In the genomic region with DNA sequence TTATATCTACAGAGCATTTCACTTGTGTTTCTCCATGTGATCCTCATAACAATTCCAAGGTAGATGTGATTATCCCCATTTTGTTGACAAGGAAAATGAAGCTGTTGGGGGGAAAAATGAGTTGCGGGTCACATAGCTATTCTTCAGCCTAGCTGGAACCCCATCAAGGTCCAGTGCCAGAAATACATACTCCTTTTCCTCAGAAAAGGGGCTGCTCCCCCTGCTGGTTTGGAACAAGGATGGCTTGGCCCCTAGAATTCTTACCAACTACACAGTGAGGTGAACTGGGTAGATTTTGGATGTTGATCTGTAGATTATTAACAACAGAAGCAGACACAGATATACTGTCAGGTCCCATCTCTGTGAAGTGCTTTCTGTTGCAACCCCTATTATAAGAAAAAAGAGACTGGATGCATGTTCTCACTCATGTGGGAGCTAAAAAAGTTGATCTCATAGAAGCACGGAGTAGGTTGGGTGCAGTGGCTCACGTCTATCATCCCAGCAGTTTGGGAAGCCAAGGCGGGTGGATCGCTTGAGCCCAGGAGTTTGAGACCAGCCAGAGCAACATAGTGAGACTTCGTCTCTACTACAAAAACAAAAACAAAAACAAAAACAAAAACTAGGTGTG, we compare ENCODE assay signal across 8 cellular contexts. TPM values are rescaled to one million over a fixed set of nuclear protein-coding genes. Genes with fewer than 3 reads are reported as not detected.
DNase-seq lines count a peak whose midpoint lies in the region; ATAC-seq, FAIRE-seq and TF ChIP-seq lines count a peak whose summit lies in the region.

No MANE protein-coding gene starts in this region.

- H3K9me3 ChIP-seq in AG04450 (ENCODE audit: control insufficient read depth, insufficient read depth, low read length) = no peaks in the 10 kb centered on the region
- H3K9me3 ChIP-seq in endothelial cell of umbilical vein (replicated peaks; ENCODE audit: control insufficient read depth, insufficient read depth, low read length) = no peaks in the 10 kb centered on the region

- CTCF ChIA-PET in AG04450 (lab: Charles Lee) (interaction anchor here (0.6 to 3.1 kb wide), 25 partner anchors 9 to 319 kb away, joined by 3 to 104 read pairs (median 5); a partner anchor contains a TSS), endothelial cell of umbilical vein (lab: Charles Lee) (interaction anchor here (0.7 to 5.4 kb wide), 35 partner anchors 8 to 305 kb away, joined by 3 to 295 read pairs (median 6); a partner anchor contains a TSS)

- peak; percentile 89 for TF ChIP-seq CTCF in AG04450 (IDR thresholded peaks at IDR 0.05; ENCODE audit: low read depth, low read length)
- peak; percentile 62 for TF ChIP-seq CTCF in GM10266 (IDR thresholded peaks at IDR 0.05; ENCODE audit: control insufficient read depth, insufficient read depth, low read depth, missing control alignments)
- peak; percentile 74 for TF ChIP-seq CTCF in WI38 (IDR thresholded peaks at IDR 0.05; ENCODE audit: low read depth, low read length)
- peak; percentile 82 to 89 for TF ChIP-seq CTCF in endothelial cell of umbilical vein (IDR thresholded peaks at IDR 0.05; ENCODE audit: extremely low read depth in 1 of 2, insufficient read depth in 1 of 2, low read depth in 1 of 2, low read length in 2 of 2)
- TF ChIP-seq CTCF in nephron (IDR thresholded peaks at IDR 0.05; ENCODE audit: unreplicated experiment in 3 of 3) = peak; percentile 60 to 70 (median 67)

- no peak for TF ChIP-seq POLR2A in endothelial cell of umbilical vein (IDR thresholded peaks at IDR 0.05; ENCODE audit: low read depth, low read length)

- H3K36me3 ChIP-seq in endothelial cell of umbilical vein (ENCODE audit: control insufficient read depth in 2 of 2, extremely low read depth in 1 of 2, insufficient read depth in 2 of 2, low read length in 2 of 2) = peaks cover 2 to 7% of the 10 kb centered on the region in 2 experiments

- no peaks in the 10 kb centered on the region for H4K20me1 ChIP-seq in endothelial cell of umbilical vein (replicated peaks; ENCODE audit: control insufficient read depth, extremely low read depth, insufficient read depth, low read length)

- no peaks in the 10 kb centered on the region for H3K9me3 Mint-ChIP-seq in nephron

- no peak overlapping the region for H3K27ac ChIP-seq in AG04450 (ENCODE audit: low read depth, low read length)
- H3K27ac ChIP-seq in endothelial cell of umbilical vein (ENCODE audit: insufficient read depth, low read depth, low read length) = peak overlapping the region; percentile 14

- peaks cover 17% of the 10 kb centered on the region for H3K4me1 ChIP-seq in endothelial cell of umbilical vein (ENCODE audit: control insufficient read depth, extremely low read depth, insufficient read depth, low read length)

- peaks cover 83% of the 10 kb centered on the region for H3K36me3 Mint-ChIP-seq in nephron (ENCODE audit: low read depth)

- no peaks in the 10 kb centered on the region for H3K27me3 Mint-ChIP-seq in nephron (ENCODE audit: low read depth)

- FAIRE-seq in endothelial cell of umbilical vein (lab: Jason Lieb, UNC) = no peak

- POLR2A ChIA-PET in AG04450 (lab: Yijun Ruan, JAX) (interaction anchor here (0.9 kb wide), 1 partner anchor 9 kb away, joined by 5 read pairs; a partner anchor contains a TSS), endothelial cell of umbilical vein (lab: Charles Lee) (interaction anchor here (0.9 to 1.4 kb wide), 2 partner anchors 11 to 33 kb away, joined by 4 to 9 read pairs; a partner anchor contains a TSS)

- H3K27me3 ChIP-seq in AG04450 (ENCODE audit: control insufficient read depth, insufficient read depth, low read length) (no peaks in the 10 kb centered on the region), endothelial cell of umbilical vein (ENCODE audit: control insufficient read depth in 2 of 2, insufficient read depth in 2 of 2, low read length in 2 of 2) (no peaks in the 10 kb centered on the region)

- ATAC-seq in GM18858 (IDR thresholded peaks at IDR 0.05; ENCODE audit: unreplicated experiment) = no peak
- no peak for ATAC-seq in GM21576 (IDR thresholded peaks at IDR 0.05; ENCODE audit: unreplicated experiment)

- dilution Hi-C loops in endothelial cell of umbilical vein (cut with MboI; ENCODE audit: extremely low pct_ligation_motif_present, low sequenced_read_pairs) = no loop called here

- H3K9me1 ChIP-seq in endothelial cell of umbilical vein (replicated peaks; ENCODE audit: control insufficient read depth, extremely low read depth, insufficient read depth, low read length) = no peaks in the 10 kb centered on the region

- BruUV-seq in endothelial cell of umbilical vein (replicated peaks; lab: Mats Ljungman, UMichigan) = no TSS peak

- no peak overlapping the region for H3K4me3 ChIP-seq in AG04450 (ENCODE audit: low read depth, low read length)
- no peak overlapping the region for H3K4me3 ChIP-seq in WI38 (ENCODE audit: low read depth, low read length)
- peak overlapping the region in 1 of 3 experiments; percentile 38 for H3K4me3 ChIP-seq in endothelial cell of umbilical vein (replicated peaks in 1 of 3; ENCODE audit: insufficient read depth in 1 of 3, low read depth in 1 of 3, low read length in 3 of 3)

- H3K4me2 ChIP-seq in endothelial cell of umbilical vein (ENCODE audit: insufficient read depth, low read length) = peak overlapping the region; percentile 86

- no peaks in the 10 kb centered on the region for H3K79me2 ChIP-seq in endothelial cell of umbilical vein (ENCODE audit: control insufficient read depth, insufficient read depth, low read length)

- H3K4me3 Mint-ChIP-seq in nephron = no peak overlapping the region

- H2AFZ ChIP-seq in endothelial cell of umbilical vein (ENCODE audit: low read depth, low read length) = peak overlapping the region; percentile 61

- peak overlapping the region; percentile 78 to 93 (median 86) for H3K27ac Mint-ChIP-seq in nephron

- peak overlapping the region; percentile 20 for H3K9ac ChIP-seq in endothelial cell of umbilical vein (replicated peaks; ENCODE audit: extremely low read depth, insufficient read depth, low read length)

- intact Hi-C loops in endothelial cell of umbilical vein (cut with micrococcal nuclease) = loop anchor here (1.0 to 2.0 kb wide), 5 partner anchors 12 to 290 kb away; a partner anchor contains a TSS

- peaks cover 25% of the 10 kb centered on the region for H3K4me1 Mint-ChIP-seq in nephron

- DNase-seq in AG04450 (ENCODE audit: low read depth, low spot score) (no peak), GM10266 (ENCODE audit: extremely low spot score) (peak; percentile 59), NCI-H1105 treated with DMSO at 0.1 percent for 48 hours (lab: John Stamatoyannopoulos, UW) (peak; percentile 4), endothelial cell of umbilical vein (ENCODE audit: low read depth, low spot score) (peak; percentile 76)

RNA-seq across cellular contexts. Expression of a gene that starts 8.9 kb away (rescaled TPM):
- polyA plus RNA-seq in AG04450 (2011; rRNA removed) (3.9 and 4.7 TPM in 2 replicates), endothelial cell of umbilical vein (2.5 and 3.4 TPM in 2 replicates)
- 5.3 and 7.0 TPM in 2 replicates for polyA minus RNA-seq in AG04450 (2011; rRNA and poly(A)+ RNA removed)
- 3.5 and 5.4 TPM in 2 replicates for total RNA-seq in endothelial cell of umbilical vein
- 2.0 and 2.5 TPM in 2 replicates for polyA plus RNA-seq in endothelial cell of umbilical vein (2011; cell fraction: cytosol; rRNA removed)
- 10.6 and 11.2 TPM in 2 replicates for polyA plus RNA-seq in endothelial cell of umbilical vein (2011; cell fraction: nucleus; rRNA removed)
- 1.6 and 2.0 TPM in 2 replicates for polyA plus RNA-seq in endothelial cell of umbilical vein (2012)
- 4.7 and 5.5 TPM in 2 replicates for polyA minus RNA-seq in endothelial cell of umbilical vein
- polyA minus RNA-seq in endothelial cell of umbilical vein (2011; cell fraction: cytosol; rRNA and poly(A)+ RNA removed) = 1.9 TPM
- 3.0 and 4.9 TPM in 2 replicates for polyA minus RNA-seq in endothelial cell of umbilical vein (2011; cell fraction: nucleus; rRNA and poly(A)+ RNA removed)

RNA-seq across cellular contexts. Expression of a gene that starts 11.9 kb away (rescaled TPM):
- polyA plus RNA-seq in AG04450 (2011; rRNA removed) (348 and 382 TPM in 2 replicates), endothelial cell of umbilical vein (1,837 and 1,847 TPM in 2 replicates)
- 332 and 336 TPM in 2 replicates for polyA minus RNA-seq in AG04450 (2011; rRNA and poly(A)+ RNA removed)
- total RNA-seq in endothelial cell of umbilical vein = 57.3 and 66.7 TPM in 2 replicates
- polyA plus RNA-seq in endothelial cell of umbilical vein (2011; cell fraction: cytosol; rRNA removed) = 1,751 and 2,627 TPM in 2 replicates
- polyA plus RNA-seq in endothelial cell of umbilical vein (2011; cell fraction: nucleus; rRNA removed) = 390 and 594 TPM in 2 replicates
- 778 and 788 TPM in 2 replicates for polyA plus RNA-seq in endothelial cell of umbilical vein (2012)
- 297 and 333 TPM in 2 replicates for polyA minus RNA-seq in endothelial cell of umbilical vein
- polyA minus RNA-seq in endothelial cell of umbilical vein (2011; cell fraction: cytosol; rRNA and poly(A)+ RNA removed) = 228 TPM
- 44.1 and 51.9 TPM in 2 replicates for polyA minus RNA-seq in endothelial cell of umbilical vein (2011; cell fraction: nucleus; rRNA and poly(A)+ RNA removed)

RNA-seq across cellular contexts. Expression of a gene that starts 32.7 kb away (rescaled TPM):
- polyA plus RNA-seq in AG04450 (2011; rRNA removed) (21.0 and 22.8 TPM in 2 replicates), endothelial cell of umbilical vein (29.1 and 31.4 TPM in 2 replicates)
- polyA minus RNA-seq in AG04450 (2011; rRNA and poly(A)+ RNA removed) = 26.3 and 30.4 TPM in 2 replicates
- 24.3 and 24.8 TPM in 2 replicates for total RNA-seq in endothelial cell of umbilical vein
- 24.8 and 25.4 TPM in 2 replicates for polyA plus RNA-seq in endothelial cell of umbilical vein (2011; cell fraction: cytosol; rRNA removed)
- polyA plus RNA-seq in endothelial cell of umbilical vein (2011; cell fraction: nucleus; rRNA removed) = 32.8 and 36.1 TPM in 2 replicates
- polyA plus RNA-seq in endothelial cell of umbilical vein (2012) = 21.5 and 28.4 TPM in 2 replicates
- 42.7 and 55.7 TPM in 2 replicates for polyA minus RNA-seq in endothelial cell of umbilical vein
- polyA minus RNA-seq in endothelial cell of umbilical vein (2011; cell fraction: cytosol; rRNA and poly(A)+ RNA removed) = 13.8 TPM
- polyA minus RNA-seq in endothelial cell of umbilical vein (2011; cell fraction: nucleus; rRNA and poly(A)+ RNA removed) = 15.4 and 19.8 TPM in 2 replicates

RNA-seq across cellular contexts. Expression of a gene that starts 50.2 kb away (rescaled TPM):
- polyA plus RNA-seq in AG04450 (2011; rRNA removed) = 1.7 and 2.1 TPM in 2 replicates
- 1.7 and 2.7 TPM in 2 replicates for polyA minus RNA-seq in AG04450 (2011; rRNA and poly(A)+ RNA removed)
- total RNA-seq in endothelial cell of umbilical vein = 0.11 TPM in 1 of 2 replicates, not detected in the other
- 0.08 and 1.5 TPM in 2 replicates for polyA plus RNA-seq in endothelial cell of umbilical vein
- polyA plus RNA-seq in endothelial cell of umbilical vein (2011; cell fraction: cytosol; rRNA removed) = 0.12 and 0.23 TPM in 2 replicates
- 0.34 TPM in 1 of 2 replicates, not detected in the other for polyA plus RNA-seq in endothelial cell of umbilical vein (2011; cell fraction: nucleus; rRNA removed)
- polyA plus RNA-seq in endothelial cell of umbilical vein (2012) = 0.29 TPM in 1 of 2 replicates, not detected in the other
- 0.30 and 0.32 TPM in 2 replicates for polyA minus RNA-seq in endothelial cell of umbilical vein
- polyA minus RNA-seq in endothelial cell of umbilical vein (2011; cell fraction: cytosol; rRNA and poly(A)+ RNA removed) = 10.3 TPM
- not detected in 2 replicates for polyA minus RNA-seq in endothelial cell of umbilical vein (2011; cell fraction: nucleus; rRNA and poly(A)+ RNA removed)

RNA-seq across cellular contexts. Expression of a gene that starts 55.9 kb away (rescaled TPM):
- polyA plus RNA-seq in AG04450 (2011; rRNA removed) = 136 and 157 TPM in 2 replicates
- polyA minus RNA-seq in AG04450 (2011; rRNA and poly(A)+ RNA removed) = 125 and 130 TPM in 2 replicates
- total RNA-seq in endothelial cell of umbilical vein = 97.4 and 103 TPM in 2 replicates
- 98.8 and 105 TPM in 2 replicates for polyA plus RNA-seq in endothelial cell of umbilical vein
- 83.6 and 87.9 TPM in 2 replicates for polyA plus RNA-seq in endothelial cell of umbilical vein (2011; cell fraction: cytosol; rRNA removed)
- 74.2 and 86.2 TPM in 2 replicates for polyA plus RNA-seq in endothelial cell of umbilical vein (2011; cell fraction: nucleus; rRNA removed)
- 84.7 and 85.7 TPM in 2 replicates for polyA plus RNA-seq in endothelial cell of umbilical vein (2012)
- polyA minus RNA-seq in endothelial cell of umbilical vein = 159 and 179 TPM in 2 replicates
- polyA minus RNA-seq in endothelial cell of umbilical vein (2011; cell fraction: cytosol; rRNA and poly(A)+ RNA removed) = 52.2 TPM
- polyA minus RNA-seq in endothelial cell of umbilical vein (2011; cell fraction: nucleus; rRNA and poly(A)+ RNA removed) = 41.1 and 63.9 TPM in 2 replicates
